Comparison of ENCODE assay signal across 23 cellular contexts in the genomic region with DNA sequence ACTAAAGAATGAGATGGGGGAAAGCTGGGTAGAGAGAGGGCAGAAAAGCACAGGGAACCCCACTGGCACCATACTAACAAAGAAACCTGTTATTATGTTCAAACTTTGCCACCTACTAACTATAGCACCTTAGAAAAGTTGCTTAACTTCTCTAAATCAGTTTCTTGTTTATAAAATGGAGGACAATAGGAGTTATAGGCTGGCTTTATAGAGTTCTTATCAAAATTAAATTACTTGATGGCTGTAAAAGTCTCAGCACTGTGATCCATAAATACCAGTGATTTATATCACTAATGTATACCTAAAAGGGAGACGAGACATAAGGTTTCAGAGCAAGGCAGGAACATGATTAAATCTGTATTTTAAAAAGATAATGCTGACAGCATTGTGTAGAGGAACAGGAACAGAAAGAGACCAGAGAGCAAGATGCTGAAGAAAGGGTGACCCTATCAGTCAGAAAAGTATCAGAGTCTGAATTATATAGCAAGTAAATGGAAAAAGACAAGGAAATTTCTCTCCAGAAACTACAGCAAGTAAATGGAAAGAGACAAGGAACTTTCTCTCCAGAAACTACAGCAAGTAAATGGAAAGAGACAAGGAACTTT.
"Had no signal": no experiment of that assay in that cellular context is flagged by ENCODE, and none has a peak within 500 bp of the region (broad histone marks: within the 10 kb centered on the region; RNA-seq: fewer than 3 reads in every experiment).

No MANE protein-coding gene starts in this region.

- ATAC-seq: activated naive CD4-positive, alpha-beta T cell treated with anti-CD3 and anti-CD28 coated beads, Interleukin-2, amount 50 U/mL, for 72 hours; activated T-cell treated with anti-CD3 and anti-CD28 coated beads, Interleukin-2, amount 50 U/mL, for 72 hours; esophagus mucosa; gastrocnemius medialis; natural killer cell; pancreas; sciatic nerve; stimulated activated effector memory CD8-positive, alpha-beta T cell treated with anti-CD3 and anti-CD28 coated beads, Interleukin-12 subunit alpha, Interleukin-12 subunit beta, amount 100 ng/mL, for 72 hours; upper lobe of right lung had no signal

- H3K36me3 Mint-ChIP-seq: activated naive CD4-positive, alpha-beta T cell treated with anti-CD3 and anti-CD28 coated beads, Interleukin-2, amount 50 U/mL, for 72 hours; natural killer cell had no signal

- H3K4me3 Mint-ChIP-seq: activated T-cell treated with anti-CD3 and anti-CD28 coated beads, Interleukin-2, amount 50 U/mL, for 72 hours; natural killer cell; stimulated activated effector memory CD8-positive, alpha-beta T cell treated with anti-CD3 and anti-CD28 coated beads, Interleukin-12 subunit alpha, Interleukin-12 subunit beta, amount 100 ng/mL, for 72 hours had no signal

- DNase-seq: activated CD4-positive, alpha-beta T cell treated with anti-CD3 and anti-CD28 coated beads, Interleukin-2, amount 50 U/mL, for 4 hours; activated effector memory CD4-positive, alpha-beta T cell treated with anti-CD3 and anti-CD28 coated beads, Interleukin-2, amount 50 U/mL, for 16 hours; activated T-cell treated with anti-CD3 and anti-CD28 coated beads, Interleukin-2, amount 50 U/mL, for 72 hours; cerebellar nuclear complex; cortex of kidney; effector CD4-positive, alpha-beta T cell; gastrocnemius medialis; head of caudate nucleus; mammary epithelial cell; natural killer cell; pancreas; stimulated activated CD4-positive, alpha-beta T cell treated with anti-CD3 and anti-CD28 coated beads, Interleukin-4, amount 100 ng/mL, for 24 hours; T-helper 2 cell; upper lobe of right lung had no signal

- H3K4me1 ChIP-seq: breast epithelium, gastrocnemius medialis, pancreas, upper lobe of right lung had no signal

- H3K9me3 Mint-ChIP-seq: activated naive CD4-positive, alpha-beta T cell treated with anti-CD3 and anti-CD28 coated beads, Interleukin-2, amount 50 U/mL, for 72 hours; activated T-cell treated with anti-CD3 and anti-CD28 coated beads, Interleukin-2, amount 50 U/mL, for 72 hours; natural killer cell; stimulated activated effector memory CD8-positive, alpha-beta T cell treated with anti-CD3 and anti-CD28 coated beads, Interleukin-12 subunit alpha, Interleukin-12 subunit beta, amount 100 ng/mL, for 72 hours had no signal

- H3K27ac ChIP-seq: adrenal gland, breast epithelium, gastrocnemius medialis, neutrophil, pancreas, thoracic aorta, upper lobe of right lung, VCaP had no signal

- H3K9me3 ChIP-seq: adrenal gland, breast epithelium, gastrocnemius medialis, neutrophil, pancreas, thoracic aorta, upper lobe of right lung had no signal

- H3K27ac Mint-ChIP-seq: activated naive CD4-positive, alpha-beta T cell treated with anti-CD3 and anti-CD28 coated beads, Interleukin-2, amount 50 U/mL, for 72 hours; activated T-cell treated with anti-CD3 and anti-CD28 coated beads, Interleukin-2, amount 50 U/mL, for 72 hours; natural killer cell; stimulated activated effector memory CD8-positive, alpha-beta T cell treated with anti-CD3 and anti-CD28 coated beads, Interleukin-12 subunit alpha, Interleukin-12 subunit beta, amount 100 ng/mL, for 72 hours had no signal

- H3K4me3 ChIP-seq: adrenal gland, breast epithelium, gastrocnemius medialis, pancreas, thoracic aorta, upper lobe of right lung had no signal

- H3K36me3 ChIP-seq: adrenal gland, breast epithelium, neutrophil, pancreas, thoracic aorta had no signal

- H3K27me3 ChIP-seq: adrenal gland, breast epithelium, gastrocnemius medialis, neutrophil, pancreas, upper lobe of right lung had no signal
